In the genomic region with DNA sequence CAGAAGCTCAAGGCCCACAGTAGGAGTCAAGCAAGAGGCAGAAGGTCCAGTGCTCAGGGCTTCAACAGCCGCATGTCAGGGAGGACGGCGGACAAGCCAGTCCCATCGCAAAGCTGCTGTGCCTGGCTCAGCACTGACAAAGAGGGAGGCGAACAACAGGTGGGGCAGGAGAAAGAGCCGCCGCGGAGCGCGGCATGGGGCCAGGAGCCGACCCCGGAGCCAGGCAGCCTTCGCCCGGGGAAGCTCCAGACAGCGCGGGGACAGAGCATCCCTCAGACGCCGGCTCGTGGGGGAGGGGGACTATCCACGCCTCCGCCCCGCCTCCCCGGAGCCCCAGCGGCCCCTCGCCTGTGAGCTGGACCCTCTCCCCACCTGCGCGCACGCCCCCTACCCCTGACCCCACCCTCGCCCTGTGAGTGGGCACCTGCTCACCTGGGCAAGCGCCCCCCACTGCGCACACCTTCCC, we compare ENCODE assay signal across 8 cellular contexts. TPM values are rescaled to one million over a fixed set of nuclear protein-coding genes. Genes with fewer than 3 reads are reported as not detected.
DNase-seq lines count a peak whose midpoint lies in the region; ATAC-seq and TF ChIP-seq lines count a peak whose summit lies in the region.

No MANE protein-coding gene starts in this region.

- DNase-seq in NCI-H146 treated with DMSO at 0.1 percent for 48 hours (lab: John Stamatoyannopoulos, UW; ENCODE audit: unreplicated experiment) (peak; percentile 90), NCI-H146 (lab: John Stamatoyannopoulos, UW) (no peak), NCI-H2171 treated with DMSO at 0.1 percent for 48 hours (lab: John Stamatoyannopoulos, UW) (peak; percentile 56), foreskin keratinocyte (no peak), omental fat pad (ENCODE audit: low spot score) (peak; percentile 22), hippocampal formation (lab: John Stamatoyannopoulos, UW) (no peak), CD1c-positive myeloid dendritic cell (ENCODE audit: extremely low spot score) (no peak)
- DNase-seq in activated T-helper 2 cell treated with anti-CD3 and anti-CD28 coated beads, Interferon-gamma antibody, Interleukin-2, Interleukin-4, amounts not matched to agents 10 μg/mL and 5 μg/mL and 100 μg/mL, durations not matched to agents 14 hours and 24 hours and 36 hours (ENCODE audit: low spot score): no peak

- no peaks in the 10 kb centered on the region for H3K27me3 Mint-ChIP-seq in activated T-helper 2 cell treated with anti-CD3 and anti-CD28 coated beads, Interferon-gamma antibody, Interleukin-2, Interleukin-4, amounts not matched to agents 10 μg/mL and 5 μg/mL and 100 μg/mL, durations not matched to agents 14 hours and 24 hours and 36 hours (ENCODE audit: low read depth)

- TF ChIP-seq CTCF in foreskin keratinocyte (conservative IDR thresholded peaks at IDR 0.05) (no peak), omental fat pad (IDR thresholded peaks at IDR 0.05) (no peak)

- peak overlapping the region; percentile 95 for H3K4me3 Mint-ChIP-seq in activated T-helper 2 cell treated with anti-CD3 and anti-CD28 coated beads, Interferon-gamma antibody, Interleukin-2, Interleukin-4, amounts not matched to agents 10 μg/mL and 5 μg/mL and 100 μg/mL, durations not matched to agents 14 hours and 24 hours and 36 hours (ENCODE audit: low read depth)

- H3K27ac Mint-ChIP-seq in activated T-helper 2 cell treated with anti-CD3 and anti-CD28 coated beads, Interferon-gamma antibody, Interleukin-2, Interleukin-4, amounts not matched to agents 10 μg/mL and 5 μg/mL and 100 μg/mL, durations not matched to agents 14 hours and 24 hours and 36 hours: peak overlapping the region; percentile 75

- peaks cover 10% of the 10 kb centered on the region for H3K4me1 ChIP-seq in foreskin keratinocyte

- peaks cover 52% of the 10 kb centered on the region for H3K4me1 Mint-ChIP-seq in activated T-helper 2 cell treated with anti-CD3 and anti-CD28 coated beads, Interferon-gamma antibody, Interleukin-2, Interleukin-4, amounts not matched to agents 10 μg/mL and 5 μg/mL and 100 μg/mL, durations not matched to agents 14 hours and 24 hours and 36 hours (ENCODE audit: low read depth)

- H3K36me3 Mint-ChIP-seq in activated T-helper 2 cell treated with anti-CD3 and anti-CD28 coated beads, Interferon-gamma antibody, Interleukin-2, Interleukin-4, amounts not matched to agents 10 μg/mL and 5 μg/mL and 100 μg/mL, durations not matched to agents 14 hours and 24 hours and 36 hours (ENCODE audit: low read depth): peaks cover 55% of the 10 kb centered on the region

- H3K9me3 Mint-ChIP-seq in activated T-helper 2 cell treated with anti-CD3 and anti-CD28 coated beads, Interferon-gamma antibody, Interleukin-2, Interleukin-4, amounts not matched to agents 10 μg/mL and 5 μg/mL and 100 μg/mL, durations not matched to agents 14 hours and 24 hours and 36 hours: peaks cover 7% of the 10 kb centered on the region

- intact Hi-C loops in activated T-helper 2 cell treated with anti-CD3 and anti-CD28 coated beads, Interferon-gamma antibody, Interleukin-2, Interleukin-4, amounts not matched to agents 10 μg/mL and 5 μg/mL and 100 μg/mL, durations not matched to agents 14 hours and 24 hours and 36 hours (cut with micrococcal nuclease): no loop called here

- H3K27me3 ChIP-seq in foreskin keratinocyte: no peaks in the 10 kb centered on the region

- ATAC-seq in foreskin keratinocyte (peak; percentile 41), omental fat pad (ENCODE audit: low FRiP score) (peak; percentile 24)

- H3K27ac ChIP-seq in foreskin keratinocyte: peak overlapping the region; percentile 84

RNA-seq across cellular contexts. Expression of a gene that starts 0.4 kb away (rescaled TPM):
- 129 and 136 TPM in 2 replicates for total RNA-seq in activated T-helper 2 cell treated with anti-CD3 and anti-CD28 coated beads, Interferon-gamma antibody, Interleukin-2, Interleukin-4, amounts not matched to agents 10 μg/mL and 5 μg/mL and 100 μg/mL, durations not matched to agents 14 hours and 24 hours and 36 hours
- total RNA-seq in foreskin keratinocyte (130 and 176 TPM in 2 replicates), omental fat pad (10 to 100 TPM; 12.9 to 76.5 (median 37.4) TPM)
- 142 and 182 TPM in 2 replicates for polyA plus RNA-seq in foreskin keratinocyte

RNA-seq across cellular contexts. Expression of a gene that starts 5.2 kb away (rescaled TPM):
- 114 and 117 TPM in 2 replicates for total RNA-seq in activated T-helper 2 cell treated with anti-CD3 and anti-CD28 coated beads, Interferon-gamma antibody, Interleukin-2, Interleukin-4, amounts not matched to agents 10 μg/mL and 5 μg/mL and 100 μg/mL, durations not matched to agents 14 hours and 24 hours and 36 hours
- 40.4 and 46.3 TPM in 2 replicates for total RNA-seq in foreskin keratinocyte
- polyA plus RNA-seq in foreskin keratinocyte: 32.4 and 36.7 TPM in 2 replicates
- 10 to 100 TPM; 42.9 to 78.2 (median 64.1) TPM for total RNA-seq in omental fat pad

Comparison
In these comparisons a context has a peak if more than half of its experiments do, and no peak if none do; other contexts are left out.
1. DNase-seq: peak in NCI-H146 treated with DMSO at 0.1 percent for 48 hours (single experiment), NCI-H2171 treated with DMSO at 0.1 percent for 48 hours (single experiment) and omental fat pad (single experiment); none in NCI-H146 (single experiment), activated T-helper 2 cell treated with anti-CD3 and anti-CD28 coated beads, Interferon-gamma antibody, Interleukin-2, Interleukin-4, amounts not matched to agents 10 μg/mL and 5 μg/mL and 100 μg/mL, durations not matched to agents 14 hours and 24 hours and 36 hours (single experiment), foreskin keratinocyte (0 of 2), hippocampal formation (0 of 2) and CD1c-positive myeloid dendritic cell (single experiment).